Comparison of ENCODE assay signal across 8 cellular contexts in the genomic region with DNA sequence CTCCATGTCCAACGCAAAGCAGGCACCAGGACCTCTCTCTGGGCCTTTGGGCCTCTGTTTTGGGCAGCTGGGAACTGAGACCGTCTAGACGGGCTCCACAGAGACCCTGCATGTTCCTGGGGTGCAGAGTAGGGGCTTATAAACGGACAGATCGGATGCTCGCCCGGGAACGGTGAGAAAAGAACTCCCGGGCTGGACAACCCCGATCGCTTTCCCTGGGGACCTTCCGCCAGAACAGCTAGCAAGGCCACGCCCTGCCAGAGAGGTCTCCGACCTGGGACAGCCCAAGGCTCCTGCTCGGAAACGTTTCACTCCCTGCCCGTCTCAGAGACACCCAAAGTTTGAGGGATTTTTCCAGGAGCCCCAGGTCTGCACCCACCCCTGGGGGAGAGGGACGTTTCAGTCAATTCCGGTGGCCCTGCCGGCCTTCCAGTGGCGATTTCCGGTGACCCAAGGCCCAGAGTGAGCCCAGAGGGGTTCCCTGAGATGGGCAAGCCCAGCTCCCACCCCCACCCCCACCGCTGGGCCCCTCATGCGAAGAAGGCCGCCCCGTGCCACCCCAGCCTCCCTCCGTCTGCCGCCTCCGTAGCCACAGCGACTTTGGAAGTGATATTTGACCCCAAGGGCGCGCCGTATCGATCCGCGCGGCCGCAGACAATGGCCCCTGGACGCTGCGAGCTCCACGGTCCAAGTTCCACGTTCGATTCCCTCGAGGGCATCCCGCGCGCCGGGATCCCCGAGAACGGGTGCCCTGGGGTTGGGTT. TPM values are rescaled to one million over a fixed set of nuclear protein-coding genes. Genes with fewer than 3 reads are reported as not detected.
DNase-seq lines count a peak whose midpoint lies in the region; ATAC-seq and TF ChIP-seq lines count a peak whose summit lies in the region.

No MANE protein-coding gene starts in this region.

- peaks cover 0 to 10% of the 10 kb centered on the region in 2 donors for H3K4me1 Mint-ChIP-seq in immature natural killer cell
- H3K4me1 Mint-ChIP-seq in stimulated activated effector memory CD8-positive, alpha-beta T cell treated with anti-CD3 and anti-CD28 coated beads, Interleukin-12 subunit alpha, Interleukin-12 subunit beta, amount 100 ng/mL, for 72 hours: peaks cover 22% of the 10 kb centered on the region

- no peak for TF ChIP-seq CTCF in AG09309 (IDR thresholded peaks at IDR 0.05; ENCODE audit: control insufficient read depth, insufficient read depth, low read depth, low read length, missing control alignments)

- no peaks in the 10 kb centered on the region for H3K36me3 Mint-ChIP-seq in immature natural killer cell
- peaks cover 6% of the 10 kb centered on the region for H3K36me3 Mint-ChIP-seq in stimulated activated effector memory CD8-positive, alpha-beta T cell treated with anti-CD3 and anti-CD28 coated beads, Interleukin-12 subunit alpha, Interleukin-12 subunit beta, amount 100 ng/mL, for 72 hours

- H3K4me3 Mint-ChIP-seq in immature natural killer cell: peak overlapping the region; percentile 27 to 65 (median 62)
- H3K4me3 Mint-ChIP-seq in stimulated activated effector memory CD8-positive, alpha-beta T cell treated with anti-CD3 and anti-CD28 coated beads, Interleukin-12 subunit alpha, Interleukin-12 subunit beta, amount 100 ng/mL, for 72 hours: peak overlapping the region; percentile 62

- DNase-seq in AG09309 (ENCODE audit: low read depth) (no peak), HK-2 (ENCODE audit: unreplicated experiment) (peak; percentile 63), astrocyte of the hippocampus (ENCODE audit: low read depth, low spot score) (peak; percentile 58), immature natural killer cell (no peak), foreskin melanocyte (no peak), COR-L47 (lab: John Stamatoyannopoulos, UW) (no peak), NCI-H446 treated with DMSO at 0.1 percent for 48 hours (lab: John Stamatoyannopoulos, UW) (no peak)
- no peak for DNase-seq in stimulated activated effector memory CD8-positive, alpha-beta T cell treated with anti-CD3 and anti-CD28 coated beads, Interleukin-12 subunit alpha, Interleukin-12 subunit beta, amount 100 ng/mL, for 72 hours (ENCODE audit: low spot score in 2 of 2)

- H3K9me3 Mint-ChIP-seq in immature natural killer cell: no peaks in the 10 kb centered on the region
- no peaks in the 10 kb centered on the region for H3K9me3 Mint-ChIP-seq in stimulated activated effector memory CD8-positive, alpha-beta T cell treated with anti-CD3 and anti-CD28 coated beads, Interleukin-12 subunit alpha, Interleukin-12 subunit beta, amount 100 ng/mL, for 72 hours

- H3K4me3 ChIP-seq in AG09309 (ENCODE audit: control insufficient read depth, low read depth, low read length): peak overlapping the region; percentile 54

- no peak for ATAC-seq in stimulated activated effector memory CD8-positive, alpha-beta T cell treated with anti-CD3 and anti-CD28 coated beads, Interleukin-12 subunit alpha, Interleukin-12 subunit beta, amount 100 ng/mL, for 72 hours

- peaks cover 2 to 9% (median 5%) of the 10 kb centered on the region in 3 donors for H3K27me3 Mint-ChIP-seq in immature natural killer cell (ENCODE audit: low read depth in 3 of 3)

- H3K27ac Mint-ChIP-seq in immature natural killer cell: no peak overlapping the region
- peak overlapping the region; percentile 50 for H3K27ac Mint-ChIP-seq in stimulated activated effector memory CD8-positive, alpha-beta T cell treated with anti-CD3 and anti-CD28 coated beads, Interleukin-12 subunit alpha, Interleukin-12 subunit beta, amount 100 ng/mL, for 72 hours

RNA-seq across cellular contexts. Expression of gene NR2F6, which starts 1.7 kb away (rescaled TPM):
- 1 to 10 TPM in 1 of 3 donors, under 1 TPM in 2; 0.67 to 1.4 (median 0.94) TPM for polyA plus RNA-seq in immature natural killer cell

RNA-seq across cellular contexts. Expression of gene OCEL1, which starts 18.0 kb away (rescaled TPM):
- polyA plus RNA-seq in immature natural killer cell: 10 to 100 TPM; 31.4 to 51.3 (median 42.3) TPM

RNA-seq across cellular contexts. Expression of gene USHBP1, which starts 20.5 kb away (rescaled TPM):
- not detected for polyA plus RNA-seq in immature natural killer cell

RNA-seq across cellular contexts. Expression of gene BABAM1, which starts 23.2 kb away (rescaled TPM):
- polyA plus RNA-seq in immature natural killer cell: 100 to 1,000 TPM; 135 to 218 (median 141) TPM

RNA-seq across cellular contexts. Expression of gene USE1, which starts 28.9 kb away (rescaled TPM):
- 10 to 100 TPM; 35.4 to 42.0 (median 38.8) TPM for polyA plus RNA-seq in immature natural killer cell

Comparison
In these comparisons a context has a peak if more than half of its experiments do, and no peak if none do; other contexts are left out.
1. DNase-seq: peak in HK-2 (single experiment) and astrocyte of the hippocampus (single experiment); none in AG09309 (single experiment), immature natural killer cell (0 of 3), stimulated activated effector memory CD8-positive, alpha-beta T cell treated with anti-CD3 and anti-CD28 coated beads, Interleukin-12 subunit alpha, Interleukin-12 subunit beta, amount 100 ng/mL, for 72 hours (0 of 2), foreskin melanocyte (single experiment), COR-L47 (single experiment) and NCI-H446 treated with DMSO at 0.1 percent for 48 hours (single experiment).